In genomic region chr7:130943336-130943901, GRCh38 we compare ENCODE assay signal across 9 cellular contexts.
A peak's percentile ranks its signal among the peaks of the same experiment; 100 is the strongest.
DNase-seq lines count a peak whose midpoint lies in the region; ATAC-seq and TF ChIP-seq lines count a peak whose summit lies in the region.
"Had no signal": no experiment of that assay in that cellular context is flagged by ENCODE, and none has a peak within 500 bp of the region (broad histone marks: within the 10 kb centered on the region; RNA-seq: fewer than 3 reads in every experiment).

No MANE protein-coding gene starts in this region.

- peak; percentile 39 to 65 (median 49) for ATAC-seq in T-cell (replicated peaks in 1 of 4)
- ATAC-seq in psoas muscle = no peak
- ATAC-seq in HG03139 (IDR thresholded peaks at IDR 0.05; ENCODE audit: unreplicated experiment) = no peak

- H3K9ac ChIP-seq in fibroblast of lung (ENCODE audit: insufficient read depth, low read length) = peak overlapping the region; percentile 36

- H3K4me2 ChIP-seq in fibroblast of lung (ENCODE audit: extremely low read depth, insufficient read depth, low read length) = peak overlapping the region; percentile 66

- peaks cover 92% of the 10 kb centered on the region for H3K4me1 Mint-ChIP-seq in activated T-cell treated with anti-CD3 and anti-CD28 coated beads, Interleukin-2, amount 50 U/mL, for 24 hours (ENCODE audit: low read depth)
- peaks cover 95 to 100% (median 96%) of the 10 kb centered on the region in 3 donors for H3K4me1 Mint-ChIP-seq in T-cell

- H3K9me3 ChIP-seq in fibroblast of lung (ENCODE audit: control insufficient read depth, insufficient read depth, low read depth, low read length) (no peaks in the 10 kb centered on the region), psoas muscle (no peaks in the 10 kb centered on the region)

- H3K4me3 Mint-ChIP-seq in activated T-cell treated with anti-CD3 and anti-CD28 coated beads, Interleukin-2, amount 50 U/mL, for 24 hours = peak overlapping the region; percentile 74
- H3K4me3 Mint-ChIP-seq in T-cell = peak overlapping the region; percentile 84 to 87 (median 84)

- H3K27me3 Mint-ChIP-seq in activated T-cell treated with anti-CD3 and anti-CD28 coated beads, Interleukin-2, amount 50 U/mL, for 24 hours = no peaks in the 10 kb centered on the region
- H3K27me3 Mint-ChIP-seq in T-cell = no peaks in the 10 kb centered on the region

- CTCF ChIA-PET in T-cell (lab: Charles Lee) = interaction anchor here (0.8 to 1.8 kb wide), 7 partner anchors 14 to 47 kb away, joined by 3 to 10 read pairs (median 4); no protein-coding TSS in a partner anchor

- peaks cover 94% of the 10 kb centered on the region for H3K79me2 ChIP-seq in fibroblast of lung (ENCODE audit: control insufficient read depth, insufficient read depth, low read length)

- no peak overlapping the region for H2AFZ ChIP-seq in fibroblast of lung (ENCODE audit: low read length)

- H3K4me1 ChIP-seq in fibroblast of lung (ENCODE audit: control insufficient read depth, extremely low read depth, insufficient read depth, low read length) (peaks cover 21% of the 10 kb centered on the region), psoas muscle (peaks cover 43% of the 10 kb centered on the region)

- 11 to 44% (median 13%) methylated on average over 9 of the region's 9 CpGs for WGBS in psoas muscle, 3 donors

- no peak for DNase-seq in activated T-cell treated with anti-CD3 and anti-CD28 coated beads, Interleukin-2, amount 50 U/mL, for 24 hours
- no peak for DNase-seq in activated T-cell treated with anti-CD3 and anti-CD28 coated beads, Interleukin-2, amount 50 U/mL, for 48 hours
- DNase-seq in T-cell (peak in 2 of 34 experiments; percentile 23 to 35), fibroblast of lung (ENCODE audit: low read depth in 2 of 2) (peak; percentile 92 to 93), psoas muscle (no peak), UCSD-AML1 (lab: John Stamatoyannopoulos, UW; ENCODE audit: unreplicated experiment) (no peak)
- no peak for DNase-seq in stimulated activated CD4-positive, alpha-beta T cell treated with anti-CD3 and anti-CD28 coated beads, Interleukin-15, amount 100 ng/mL, for 24 hours
- DNase-seq: DND-41 had no signal

- intact Hi-C loops in psoas muscle (cut with DNase I) = loop anchor here in 1 of 2 donors (5.0 kb wide), 1 partner anchor 51 kb away; no protein-coding TSS in a partner anchor

- TF ChIP-seq CTCF in fibroblast of lung (conservative IDR thresholded peaks at IDR 0.05 in 1 of 2, IDR thresholded peaks at IDR 0.05 in 1 of 2; ENCODE audit: low read depth in 1 of 2, low read length in 2 of 2) (no peak), psoas muscle (IDR thresholded peaks at IDR 0.05) (no peak)

- H3K4me3 ChIP-seq in fibroblast of lung (replicated peaks in 1 of 4; ENCODE audit: control extremely low read depth in 1 of 4, insufficient read depth in 1 of 4, low read depth in 3 of 4, low read length in 4 of 4) (peak overlapping the region; percentile 4 to 86 (median 55)), psoas muscle (peak overlapping the region; percentile 81)

- H3K27ac Mint-ChIP-seq in activated T-cell treated with anti-CD3 and anti-CD28 coated beads, Interleukin-2, amount 50 U/mL, for 24 hours = peak overlapping the region; percentile 89
- peak overlapping the region; percentile 96 to 97 for H3K27ac Mint-ChIP-seq in T-cell

- no peaks in the 10 kb centered on the region for H4K20me1 ChIP-seq in fibroblast of lung (ENCODE audit: control insufficient read depth, extremely low read depth, insufficient read depth, low read length)

- H3K27me3 ChIP-seq in fibroblast of lung (ENCODE audit: control insufficient read depth, insufficient read depth, low read length) = no peaks in the 10 kb centered on the region
- H3K27me3 ChIP-seq in psoas muscle (ENCODE audit: insufficient read depth in 3 of 3, low read length in 2 of 3) = no peaks in the 10 kb centered on the region

- H3K36me3 ChIP-seq in fibroblast of lung (ENCODE audit: control insufficient read depth, insufficient read depth, low read length) (peaks cover 3% of the 10 kb centered on the region), psoas muscle (ENCODE audit: insufficient read depth in 1 of 2, low read depth in 1 of 2) (peaks cover 0 to 4% of the 10 kb centered on the region in 2 donors)

- H3K36me3 Mint-ChIP-seq in activated T-cell treated with anti-CD3 and anti-CD28 coated beads, Interleukin-2, amount 50 U/mL, for 24 hours (ENCODE audit: low read depth) = peaks cover 98% of the 10 kb centered on the region
- peaks cover 70% of the 10 kb centered on the region for H3K36me3 Mint-ChIP-seq in T-cell

- H3K27ac ChIP-seq in fibroblast of lung (ENCODE audit: insufficient read depth, low read length) (peak overlapping the region; percentile 91), psoas muscle (peak overlapping the region; percentile 94)

- POLR2A ChIA-PET in T-cell (lab: Charles Lee) = interaction anchor here in 1 of 2 donors (1.3 to 5.0 kb wide), 3 partner anchors 15 to 30 kb away, joined by 4 to 92 read pairs (median 11); no protein-coding TSS in a partner anchor

- H3K9me3 Mint-ChIP-seq in activated T-cell treated with anti-CD3 and anti-CD28 coated beads, Interleukin-2, amount 50 U/mL, for 24 hours = no peaks in the 10 kb centered on the region
- H3K9me3 Mint-ChIP-seq in T-cell = no peaks in the 10 kb centered on the region

Comparison
In these comparisons a context has a peak if more than half of its experiments do, and no peak if none do; other contexts are left out.
1. DNase-seq: peak in fibroblast of lung (2 of 2); none in activated T-cell treated with anti-CD3 and anti-CD28 coated beads, Interleukin-2, amount 50 U/mL, for 24 hours (single experiment), activated T-cell treated with anti-CD3 and anti-CD28 coated beads, Interleukin-2, amount 50 U/mL, for 48 hours (0 of 2), psoas muscle (0 of 2), stimulated activated CD4-positive, alpha-beta T cell treated with anti-CD3 and anti-CD28 coated beads, Interleukin-15, amount 100 ng/mL, for 24 hours (single experiment) and UCSD-AML1 (single experiment).
2. ATAC-seq: peak in T-cell (4 of 4); none in psoas muscle (0 of 4) and HG03139 (single experiment).